In genomic region chr3:50611464-50612233, GRCh38 we compare ENCODE assay signal across 8 cellular contexts. TPM values are rescaled to one million over a fixed set of nuclear protein-coding genes. Genes with fewer than 3 reads are reported as not detected.
DNase-seq lines count a peak whose midpoint lies in the region; FAIRE-seq and TF ChIP-seq lines count a peak whose summit lies in the region.

CISH (minus strand) TSS chr3:50611774; CDS start chr3:50611650, 124 bp downstream.

- FAIRE-seq in D721Med (lab: Jason Lieb, UNC): no peak
- FAIRE-seq in endothelial cell of umbilical vein (lab: Jason Lieb, UNC): peak; percentile 97

- H3K9ac ChIP-seq in OCI-LY1 (ENCODE audit: low read length) (peak within 1 kb of the TSS; percentile 11; the same call in 1 of the 2 replicates), endothelial cell of umbilical vein (replicated peaks; ENCODE audit: extremely low read depth, insufficient read depth, low read length) (peak within 1 kb of the TSS; percentile 59)

- dilution Hi-C loops in endothelial cell of umbilical vein (cut with MboI; ENCODE audit: extremely low pct_ligation_motif_present, low sequenced_read_pairs): no loop called here

- peak; percentile 95 for DNase-seq in D721Med (ENCODE audit: insufficient read length, low spot score)
- DNase-seq in GM20000 (ENCODE audit: low spot score): peak; percentile 93
- DNase-seq in HT-29 (ENCODE audit: low spot score): peak; percentile 81
- DNase-seq in activated CD8-positive, alpha-beta memory T cell treated with anti-CD3 and anti-CD28 coated beads, Interleukin-2, amount 50 U/mL, for 4 hours: peak; percentile 91
- DNase-seq in endothelial cell of umbilical vein (ENCODE audit: low read depth, low spot score): peak; percentile 96
- peak; percentile 86 to 94 for DNase-seq in stimulated activated CD8-positive, alpha-beta memory T cell treated with anti-CD3 and anti-CD28 coated beads, Interleukin-4, amount 100 ng/mL, for 1 hour (ENCODE audit: low read depth in 2 of 2, low spot score in 1 of 2)

- TF ChIP-seq CTCF in D721Med (IDR thresholded peaks at IDR 0.05; ENCODE audit: insufficient read depth, missing control alignments) (peak; percentile 7), GM20000 (IDR thresholded peaks at IDR 0.05; ENCODE audit: extremely low read depth, missing control alignments) (peak; percentile 49), OCI-LY1 (IDR thresholded peaks at IDR 0.05; ENCODE audit: low read length) (peak; percentile 57), endothelial cell of umbilical vein (IDR thresholded peaks at IDR 0.05; ENCODE audit: extremely low read depth in 1 of 2, insufficient read depth in 1 of 2, low read depth in 1 of 2, low read length in 2 of 2) (peak; percentile 50 to 79)

- H3K36me3 ChIP-seq in OCI-LY1 (ENCODE audit: insufficient read depth, low read length) (no peaks in the 10 kb centered on the region), endothelial cell of umbilical vein (ENCODE audit: control insufficient read depth in 2 of 2, extremely low read depth in 1 of 2, insufficient read depth in 2 of 2, low read length in 2 of 2) (peaks cover 0 to 6% of the 10 kb centered on the region in 2 experiments)

- BruUV-seq in endothelial cell of umbilical vein (replicated peaks; lab: Mats Ljungman, UMichigan): no TSS peak

- H4K20me1 ChIP-seq in OCI-LY1 (ENCODE audit: insufficient read depth, low read length) (no peaks in the 10 kb centered on the region), endothelial cell of umbilical vein (replicated peaks; ENCODE audit: control insufficient read depth, extremely low read depth, insufficient read depth, low read length) (no peaks in the 10 kb centered on the region)

- H3K27ac ChIP-seq in OCI-LY1 (ENCODE audit: low read depth, low read length, poor library complexity, severe bottlenecking) (no peak within 1 kb of the TSS), endothelial cell of umbilical vein (ENCODE audit: insufficient read depth, low read depth, low read length) (peak within 1 kb of the TSS; percentile 50)

- H3K4me1 ChIP-seq in OCI-LY1 (ENCODE audit: insufficient read depth, low read length, severe bottlenecking) (peaks cover 16% of the 10 kb centered on the region), endothelial cell of umbilical vein (ENCODE audit: control insufficient read depth, extremely low read depth, insufficient read depth, low read length) (peaks cover 21% of the 10 kb centered on the region), mononuclear cell (ENCODE audit: insufficient read depth, low read length) (peaks cover 83% of the 10 kb centered on the region)

- H3K9me3 ChIP-seq in OCI-LY1 (ENCODE audit: low read length) (no peaks in the 10 kb centered on the region), endothelial cell of umbilical vein (replicated peaks; ENCODE audit: control insufficient read depth, insufficient read depth, low read length) (no peaks in the 10 kb centered on the region), mononuclear cell (ENCODE audit: low read depth, low read length) (no peaks in the 10 kb centered on the region)

- H3K27me3 ChIP-seq in OCI-LY1 (ENCODE audit: insufficient read depth, low read length): peaks cover 10% of the 10 kb centered on the region; the same call in 1 of the 2 replicates
- no peaks in the 10 kb centered on the region for H3K27me3 ChIP-seq in endothelial cell of umbilical vein (ENCODE audit: control insufficient read depth in 2 of 2, insufficient read depth in 2 of 2, low read length in 2 of 2)
- H3K27me3 ChIP-seq in mononuclear cell (ENCODE audit: insufficient read depth, low read length): no peaks in the 10 kb centered on the region

- no peaks in the 10 kb centered on the region for H3K9me1 ChIP-seq in endothelial cell of umbilical vein (replicated peaks; ENCODE audit: control insufficient read depth, extremely low read depth, insufficient read depth, low read length)

- TF ChIP-seq POLR2A in endothelial cell of umbilical vein (IDR thresholded peaks at IDR 0.05; ENCODE audit: low read depth, low read length): no peak

- no peaks in the 10 kb centered on the region for H3K79me2 ChIP-seq in OCI-LY1 (ENCODE audit: insufficient read depth, low read length)
- H3K79me2 ChIP-seq in endothelial cell of umbilical vein (ENCODE audit: control insufficient read depth, insufficient read depth, low read length): no peaks in the 10 kb centered on the region

- CTCF ChIA-PET in endothelial cell of umbilical vein (lab: Charles Lee): interaction anchor here (0.6 to 4.9 kb wide), 22 partner anchors 10 to 928 kb away, joined by 3 to 105 read pairs (median 4); partner anchors contain the start of genes C3orf18, CYB561D2, HEMK1 and NPRL2

- H3K4me2 ChIP-seq in OCI-LY1 (ENCODE audit: low read length) (peak within 1 kb of the TSS; percentile 82), endothelial cell of umbilical vein (ENCODE audit: insufficient read depth, low read length) (peak within 1 kb of the TSS; percentile 78)

- no peaks in the 10 kb centered on the region for H3K9me2 ChIP-seq in OCI-LY1 (ENCODE audit: low read depth, low read length)

- POLR2A ChIA-PET in endothelial cell of umbilical vein (lab: Charles Lee): interaction anchor here (0.9 to 1.3 kb wide), 4 partner anchors 23 to 42 kb away, joined by 3 to 9 read pairs (median 4); partner anchors contain the start of gene HEMK1

- H2AFZ ChIP-seq in OCI-LY1 (ENCODE audit: low read length) (no peak within 1 kb of the TSS), endothelial cell of umbilical vein (ENCODE audit: low read depth, low read length) (peak within 1 kb of the TSS; percentile 93)

- intact Hi-C loops in endothelial cell of umbilical vein (cut with micrococcal nuclease): loop anchor here (1.0 to 10.0 kb wide), 4 partner anchors 10 to 1063 kb away; partner anchors contain the start of genes DCAF1 and TEX264

- H3K4me3 ChIP-seq in OCI-LY1 (ENCODE audit: low read depth, low read length, poor library complexity, severe bottlenecking) (peak within 1 kb of the TSS; percentile 53), endothelial cell of umbilical vein (replicated peaks in 1 of 3; ENCODE audit: insufficient read depth in 1 of 3, low read depth in 1 of 3, low read length in 3 of 3) (peak within 1 kb of the TSS; percentile 9 to 51 (median 50)), mononuclear cell (ENCODE audit: low read length) (peak within 1 kb of the TSS; percentile 75)

- no peaks in the 10 kb centered on the region for H3F3A ChIP-seq in OCI-LY1 (ENCODE audit: insufficient read depth, low read length)

TF ChIP-seq in endothelial cell of umbilical vein, 7 proteins besides CTCF, POLR2A, EP300 and RAD21:
- no peak for TF ChIP-seq GATA2 (IDR thresholded peaks at IDR 0.05; ENCODE audit: insufficient read depth, insufficient read length, low read depth, low read length)
- peak; percentile 44 for TF ChIP-seq POLR2AphosphoS5 (IDR thresholded peaks at IDR 0.05; ENCODE audit: insufficient read depth, low read depth, low read length)

RNA-seq across cellular contexts. Expression of gene CISH, which starts in this region (rescaled TPM):
- 0.43 and 0.73 TPM in 2 replicates for total RNA-seq in HT-29 (2014; rRNA removed; shearing (Covaris generic))
- total RNA-seq in endothelial cell of umbilical vein (2.2 and 2.5 TPM in 2 replicates), mononuclear cell (1.2 TPM)
- polyA plus RNA-seq in endothelial cell of umbilical vein: 4.1 and 5.8 TPM in 2 replicates
- polyA plus RNA-seq in endothelial cell of umbilical vein (2011; cell fraction: cytosol; rRNA removed): 2.4 and 2.9 TPM in 2 replicates
- 2.1 and 3.5 TPM in 2 replicates for polyA plus RNA-seq in endothelial cell of umbilical vein (2011; cell fraction: nucleus; rRNA removed)
- polyA plus RNA-seq in endothelial cell of umbilical vein (2012): 1.6 and 2.1 TPM in 2 replicates
- 4.7 and 6.0 TPM in 2 replicates for polyA minus RNA-seq in endothelial cell of umbilical vein
- 1.4 TPM for polyA minus RNA-seq in endothelial cell of umbilical vein (2011; cell fraction: cytosol; rRNA and poly(A)+ RNA removed)
- polyA minus RNA-seq in endothelial cell of umbilical vein (2011; cell fraction: nucleus; rRNA and poly(A)+ RNA removed): 1.8 and 2.0 TPM in 2 replicates

Comparison
In these comparisons a context has a peak if more than half of its experiments do, and no peak if none do; other contexts are left out.
1. Peak in DNase-seq in HT-29; RNA of the gene not detected or under 1 TPM.
2. CTCF ChIP-seq: peak in every context shown above with its lines; median percentile 64 in endothelial cell of umbilical vein; 57 in OCI-LY1; 49 in GM20000; 7 in D721Med.